13 cellular contexts compared by ENCODE assay signal in the genomic region with DNA sequence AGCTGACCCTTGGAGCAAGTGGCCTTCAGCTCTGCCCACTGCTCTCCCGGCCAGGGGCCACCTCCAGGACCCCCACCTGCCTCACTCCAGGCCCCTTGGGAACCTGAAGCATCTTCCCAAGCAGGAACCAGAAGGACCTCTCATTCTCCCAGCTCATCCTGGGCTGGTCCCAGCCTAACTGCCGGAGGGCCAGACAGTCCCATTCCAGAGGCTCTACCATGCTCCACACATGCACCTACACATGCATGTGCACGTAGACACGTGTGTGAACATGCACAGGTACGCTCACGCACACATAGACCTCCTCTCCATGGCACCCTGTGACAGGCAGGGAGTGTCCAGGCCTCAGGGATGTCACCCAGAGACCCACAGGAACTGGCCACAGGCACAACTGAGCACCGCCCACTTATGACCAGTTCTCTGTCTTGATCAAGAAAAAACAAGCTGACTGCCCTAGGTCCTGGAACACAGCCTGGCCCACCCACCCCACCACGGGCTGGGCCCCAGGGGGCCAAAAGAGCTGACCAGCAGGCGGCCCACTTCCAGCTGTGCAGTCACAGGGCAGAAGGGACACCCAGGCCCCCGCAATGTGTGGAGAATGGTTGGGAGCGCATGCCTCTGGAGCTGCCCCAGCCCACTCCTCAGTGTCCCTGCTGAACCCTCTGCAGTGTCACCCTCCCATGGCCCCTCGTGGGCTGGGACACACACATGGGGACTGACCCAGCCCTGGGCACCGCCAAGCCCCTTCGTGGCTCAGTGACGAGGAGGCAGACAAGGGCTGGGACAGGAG. TPM values are rescaled to one million over a fixed set of nuclear protein-coding genes. Genes with fewer than 3 reads are reported as not detected.
A peak's percentile ranks its signal among the peaks of the same experiment; 100 is the strongest.
DNase-seq lines count a peak whose midpoint lies in the region; ATAC-seq and TF ChIP-seq lines count a peak whose summit lies in the region.
"Had no signal": no experiment of that assay in that cellular context is flagged by ENCODE, and none has a peak within 500 bp of the region (broad histone marks: within the 10 kb centered on the region; RNA-seq: fewer than 3 reads in every experiment).

No MANE protein-coding gene starts in this region.

- CTCF ChIA-PET in OCI-LY7 (lab: Charles Lee; ENCODE audit: unreplicated experiment) = no interaction called here

- DNase-seq in Peyer's patch (peak in 2 of 3 donors; percentile 38 to 40), ascending aorta (ENCODE audit: low spot score in 2 of 2) (peak; percentile 8 to 52), left lung (peak; percentile 18 to 70), spleen (peak; percentile 51), occipital lobe (lab: John Stamatoyannopoulos, UW) (no peak), OCI-LY7 (ENCODE audit: low spot score) (no peak), DMS 273 (lab: John Stamatoyannopoulos, UW; ENCODE audit: unreplicated experiment) (no peak)
- DNase-seq: activated CD8-positive, alpha-beta T cell treated with anti-CD3 and anti-CD28 coated beads for 36 hours; CD4-positive, CD25-positive, alpha-beta regulatory T cell; cortex of kidney; NCI-H345; stomach had no signal

- H3K27me3 ChIP-seq in Peyer's patch (no peaks in the 10 kb centered on the region), ascending aorta (no peaks in the 10 kb centered on the region), left lung (no peaks in the 10 kb centered on the region), spleen (replicated peaks in 1 of 7) (no peaks in the 10 kb centered on the region)
- H3K27me3 ChIP-seq: stomach had no signal

- H3K4me1 ChIP-seq in Peyer's patch (no peaks in the 10 kb centered on the region), ascending aorta (no peaks in the 10 kb centered on the region), left lung (no peaks in the 10 kb centered on the region), spleen (no peaks in the 10 kb centered on the region), OCI-LY7 (ENCODE audit: insufficient read depth, low read length, poor library complexity, severe bottlenecking) (no peaks in the 10 kb centered on the region)
- H3K4me1 ChIP-seq: stomach had no signal

- H3K36me3 ChIP-seq in Peyer's patch = no peaks in the 10 kb centered on the region
- no peaks in the 10 kb centered on the region for H3K36me3 ChIP-seq in ascending aorta
- H3K36me3 ChIP-seq in left lung = no peaks in the 10 kb centered on the region
- H3K36me3 ChIP-seq in spleen = no peaks in the 10 kb centered on the region
- no peaks in the 10 kb centered on the region for H3K36me3 ChIP-seq in OCI-LY7 (ENCODE audit: insufficient read depth, low read length)
- H3K36me3 ChIP-seq: stomach had no signal

- WGBS in spleen, 5 donors = 70 to 84% (median 82%) methylated on average over 10 to 15 of the region's 15 CpGs

- no peaks in the 10 kb centered on the region for H3K79me2 ChIP-seq in OCI-LY7 (ENCODE audit: insufficient read depth, low read depth, low read length)

- H3K9me2 ChIP-seq in OCI-LY7 (ENCODE audit: insufficient read depth, low read length) = no peaks in the 10 kb centered on the region

- intact Hi-C loops in ascending aorta (cut with DNase I) = no loop called here
- intact Hi-C loops in left lung (cut with DNase I) = no loop called here
- intact Hi-C loops in spleen (cut with DNase I; ENCODE audit: low total_unique reads) = no loop called here
- intact Hi-C loops in OCI-LY7 (cut with micrococcal nuclease; ENCODE audit: unreplicated experiment) = no loop called here

- no peak for TF ChIP-seq POLR2A in Peyer's patch (IDR thresholded peaks at IDR 0.05)
- TF ChIP-seq POLR2A in spleen (IDR thresholded peaks at IDR 0.05) = no peak

- no peak overlapping the region for H3K4me3 ChIP-seq in Peyer's patch
- no peak overlapping the region for H3K4me3 ChIP-seq in ascending aorta
- H3K4me3 ChIP-seq in left lung = no peak overlapping the region
- H3K4me3 ChIP-seq in spleen = no peak overlapping the region
- H3K4me3 ChIP-seq in OCI-LY7 (ENCODE audit: low read depth, low read length, poor library complexity, severe bottlenecking) = no peak overlapping the region
- H3K4me3 ChIP-seq: stomach had no signal

- no TSS peak for BruUV-seq in OCI-LY7 (replicated peaks; lab: Mats Ljungman, UMichigan)

- POLR2A ChIA-PET in OCI-LY7 (lab: Charles Lee) = interaction anchor here (0.6 kb wide), 1 partner anchor 451 kb away, joined by 3 read pairs; no protein-coding TSS in a partner anchor

- no peaks in the 10 kb centered on the region for H4K20me1 ChIP-seq in OCI-LY7 (ENCODE audit: insufficient read depth, low read length)

- H3K27ac ChIP-seq in Peyer's patch = no peak overlapping the region
- no peak overlapping the region for H3K27ac ChIP-seq in ascending aorta
- no peak overlapping the region for H3K27ac ChIP-seq in left lung
- no peak overlapping the region for H3K27ac ChIP-seq in spleen
- no peak overlapping the region for H3K27ac ChIP-seq in OCI-LY7 (ENCODE audit: low read depth, low read length, poor library complexity, severe bottlenecking)
- H3K27ac ChIP-seq: stomach had no signal

- TF ChIP-seq CTCF in Peyer's patch (IDR thresholded peaks at IDR 0.05) (no peak), ascending aorta (IDR thresholded peaks at IDR 0.05) (no peak), left lung (IDR thresholded peaks at IDR 0.05) (no peak), spleen (IDR thresholded peaks at IDR 0.05 in 8 of 11, conservative IDR thresholded peaks at IDR 0.05 in 3 of 11) (no peak), OCI-LY7 (conservative IDR thresholded peaks at IDR 0.05; ENCODE audit: low read length) (no peak)

- H2AFZ ChIP-seq in OCI-LY7 (ENCODE audit: low read length) = no peak overlapping the region

- ATAC-seq in left lung = no peak
- ATAC-seq: activated CD8-positive, alpha-beta T cell treated with anti-CD3 and anti-CD28 coated beads for 36 hours; HCT116 had no signal

- no peak overlapping the region for H3K4me2 ChIP-seq in OCI-LY7 (ENCODE audit: low read length)

- H3K9me3 ChIP-seq in Peyer's patch = no peaks in the 10 kb centered on the region
- no peaks in the 10 kb centered on the region for H3K9me3 ChIP-seq in ascending aorta
- no peaks in the 10 kb centered on the region for H3K9me3 ChIP-seq in left lung
- H3K9me3 ChIP-seq in spleen = no peaks in the 10 kb centered on the region
- no peaks in the 10 kb centered on the region for H3K9me3 ChIP-seq in OCI-LY7 (ENCODE audit: low read length)
- H3K9me3 ChIP-seq: stomach had no signal

RNA-seq across cellular contexts. Expression of a gene that starts 43.4 kb away (rescaled TPM):
- total RNA-seq in Peyer's patch = 1 to 10 TPM in 3 of 4 donors, under 1 TPM in 1; 0.67 to 3.9 (median 2.2) TPM
- 3.2 TPM for total RNA-seq in ascending aorta
- under 1 TPM; 0.17 to 0.18 TPM for total RNA-seq in left lung
- total RNA-seq in spleen = 1 to 10 TPM in 1 of 7 donors, under 1 TPM in 4, not detected in 2; 0.20 to 2.9 (median 0.29) TPM
- polyA plus RNA-seq in spleen = 1 to 10 TPM in 1 of 3 donors, under 1 TPM in 2; 0.57 to 1.1 (median 0.65) TPM
- total RNA-seq in occipital lobe = 96.1 TPM
- total RNA-seq in OCI-LY7 (2014; rRNA removed; shearing (Covaris generic)) = 0.66 and 0.98 TPM in 2 replicates
- 0.92 and 1.1 TPM in 2 replicates for total RNA-seq in OCI-LY7 (2022)
- total RNA-seq: CD4-positive, CD25-positive, alpha-beta regulatory T cell had no signal
- polyA plus RNA-seq: CD4-positive, CD25-positive, alpha-beta regulatory T cell had no signal

Comparison
In these comparisons a context has a peak if more than half of its experiments do, and no peak if none do; other contexts are left out.
1. DNase-seq: peak in Peyer's patch (2 of 3), ascending aorta (2 of 2), left lung (2 of 2) and spleen (single experiment); none in occipital lobe (single experiment), OCI-LY7 (single experiment) and DMS 273 (single experiment).
2. RNA of a gene that starts 43.4 kb away (total RNA-seq): 96.1 TPM in occipital lobe (single experiment); 3.2 TPM in ascending aorta (single experiment), 0.67 to 3.9 TPM in Peyer's patch, 0.66 to 1.1 TPM in OCI-LY7, 0.20 to 2.9 TPM in spleen and 0.17 to 0.18 TPM in left lung; every median in the first group is over 10 times any median in the second.